31 cellular contexts compared by ENCODE assay signal in genomic region chr16:4087990-4088577, GRCh38. TPM values are rescaled to one million over a fixed set of nuclear protein-coding genes. Genes with fewer than 3 reads are reported as not detected.
DNase-seq lines count a peak whose midpoint lies in the region; ATAC-seq, FAIRE-seq and TF ChIP-seq lines count a peak whose summit lies in the region.
"Had no signal": no experiment of that assay in that cellular context is flagged by ENCODE, and none has a peak within 500 bp of the region (broad histone marks: within the 10 kb centered on the region; RNA-seq: fewer than 3 reads in every experiment).

No MANE protein-coding gene starts in this region.

- ATAC-seq in A549 (no peak), WTC11 (no peak), lower lobe of right lung (no peak)
- no peak for ATAC-seq in stimulated activated effector memory CD8-positive, alpha-beta T cell treated with anti-CD3 and anti-CD28 coated beads, Interleukin-12 subunit alpha, Interleukin-12 subunit beta, amount 100 ng/mL, for 72 hours

- no peak overlapping the region for H3K4me3 Mint-ChIP-seq in WTC11
- no peak overlapping the region for H3K4me3 Mint-ChIP-seq in stimulated activated effector memory CD8-positive, alpha-beta T cell treated with anti-CD3 and anti-CD28 coated beads, Interleukin-12 subunit alpha, Interleukin-12 subunit beta, amount 100 ng/mL, for 72 hours
- H3K4me3 Mint-ChIP-seq: activated naive CD8-positive, alpha-beta T cell; dendritic cell treated with granulocyte-macrophage colony-stimulating factor and Interleukin-4, amounts not matched to agents 40 ng/mL and 50 ng/mL, for 4 days; memory B cell had no signal

- H3K36me3 ChIP-seq in lower lobe of right lung (no peaks in the 10 kb centered on the region), trophoblast cell (ENCODE audit: control insufficient read depth in 1 of 2, insufficient read depth in 2 of 2, low read length in 2 of 2) (peaks cover 1 to 3% of the 10 kb centered on the region in 2 experiments), prostate gland (no peaks in the 10 kb centered on the region)
- H3K36me3 ChIP-seq: cardiac muscle cell, esophagus squamous epithelium, neutrophil, SJCRH30 had no signal

- no peak overlapping the region for H2BK120ac ChIP-seq in trophoblast cell (ENCODE audit: insufficient read depth, low read length, poor library complexity)

- FAIRE-seq in A549 (lab: Jason Lieb, UNC) = no peak
- FAIRE-seq: A204.1, endometrium, frontal cortex, RCC 7860 had no signal

- TF ChIP-seq POLR2A in A549 (IDR thresholded peaks at IDR 0.05; ENCODE audit: low read length) (no peak), prostate gland (IDR thresholded peaks at IDR 0.05) (no peak)

- no peak overlapping the region for H4K8ac ChIP-seq in trophoblast cell (ENCODE audit: low read depth, low read length)

- peaks cover 12% of the 10 kb centered on the region for H3K4me1 Mint-ChIP-seq in WTC11
- peaks cover 11% of the 10 kb centered on the region for H3K4me1 Mint-ChIP-seq in stimulated activated effector memory CD8-positive, alpha-beta T cell treated with anti-CD3 and anti-CD28 coated beads, Interleukin-12 subunit alpha, Interleukin-12 subunit beta, amount 100 ng/mL, for 72 hours

- H3K79me1 ChIP-seq in trophoblast cell (ENCODE audit: low read length) = peaks cover 3% of the 10 kb centered on the region

- no peak overlapping the region for H4K91ac ChIP-seq in trophoblast cell (ENCODE audit: low read depth, low read length)

- no peak overlapping the region for H3K9ac ChIP-seq in trophoblast cell (ENCODE audit: low read length)

- peaks cover 4% of the 10 kb centered on the region for H3K9me3 Mint-ChIP-seq in WTC11
- H3K9me3 Mint-ChIP-seq in stimulated activated effector memory CD8-positive, alpha-beta T cell treated with anti-CD3 and anti-CD28 coated beads, Interleukin-12 subunit alpha, Interleukin-12 subunit beta, amount 100 ng/mL, for 72 hours = no peaks in the 10 kb centered on the region
- H3K9me3 Mint-ChIP-seq: dendritic cell treated with granulocyte-macrophage colony-stimulating factor and Interleukin-4, amounts not matched to agents 40 ng/mL and 50 ng/mL, for 4 days had no signal

- TF ChIP-seq RAD21 in A549 (conservative IDR thresholded peaks at IDR 0.05 in 1 of 2, IDR thresholded peaks at IDR 0.05 in 1 of 2) = no peak

- H2AK5ac ChIP-seq in trophoblast cell (ENCODE audit: low read length) = no peak overlapping the region

- 0 out of 6 replicates have a peak overlapping the region, but pooled peaks of 1 of the 2 experiments have one; percentile 5 for H3K27ac ChIP-seq in A549
- peak overlapping the region; percentile 22 for H3K27ac ChIP-seq in lower lobe of right lung
- H3K27ac ChIP-seq in trophoblast cell (ENCODE audit: low read depth, low read length) = no peak overlapping the region
- no peak overlapping the region for H3K27ac ChIP-seq in prostate gland
- H3K27ac ChIP-seq: cardiac muscle cell, esophagus squamous epithelium, neutrophil, SJCRH30 had no signal

- no peaks in the 10 kb centered on the region for H3K27me3 Mint-ChIP-seq in WTC11 (ENCODE audit: low read depth)
- H3K27me3 Mint-ChIP-seq: activated naive CD8-positive, alpha-beta T cell; dendritic cell treated with granulocyte-macrophage colony-stimulating factor and Interleukin-4, amounts not matched to agents 40 ng/mL and 50 ng/mL, for 4 days; memory B cell had no signal

- no peak overlapping the region for H2BK5ac ChIP-seq in trophoblast cell (ENCODE audit: low read depth, low read length, poor library complexity)

- peaks cover 41% of the 10 kb centered on the region for H3K4me1 ChIP-seq in A549
- H3K4me1 ChIP-seq in lower lobe of right lung = peaks cover 68% of the 10 kb centered on the region
- peaks cover 11 to 13% of the 10 kb centered on the region in 2 experiments for H3K4me1 ChIP-seq in trophoblast cell (ENCODE audit: control insufficient read depth in 1 of 2, insufficient read depth in 2 of 2, low read length in 2 of 2)
- no peaks in the 10 kb centered on the region for H3K4me1 ChIP-seq in prostate gland (replicated peaks)

- H3K4me2 ChIP-seq in A549 (peak overlapping the region; percentile 37; the same call in 1 of the 3 replicates), trophoblast cell (ENCODE audit: low read length) (no peak overlapping the region)
- H3K4me2 ChIP-seq: smooth muscle cell had no signal

- H3K9me3 ChIP-seq in A549 = no peaks in the 10 kb centered on the region
- no peaks in the 10 kb centered on the region for H3K9me3 ChIP-seq in lower lobe of right lung
- no peaks in the 10 kb centered on the region for H3K9me3 ChIP-seq in trophoblast cell (ENCODE audit: insufficient read depth, low read depth, low read length)
- H3K9me3 ChIP-seq in prostate gland = no peaks in the 10 kb centered on the region
- H3K9me3 ChIP-seq: Caco-2, esophagus squamous epithelium, neutrophil, SJCRH30 had no signal

- CTCF ChIA-PET in A549 (lab: Yijun Ruan, JAX) = interaction anchor here (0.6 to 3.3 kb wide), 3 partner anchors 13 to 166 kb away, joined by 3 to 9 read pairs (median 3); no protein-coding TSS in a partner anchor
- CTCF ChIA-PET in WTC11 (lab: Charles Lee) = interaction anchor here (0.6 kb wide), 1 partner anchor 105 kb away, joined by 3 read pairs; no protein-coding TSS in a partner anchor

- peak overlapping the region; percentile 36 for H3K27ac Mint-ChIP-seq in WTC11
- peak overlapping the region; percentile 50 for H3K27ac Mint-ChIP-seq in stimulated activated effector memory CD8-positive, alpha-beta T cell treated with anti-CD3 and anti-CD28 coated beads, Interleukin-12 subunit alpha, Interleukin-12 subunit beta, amount 100 ng/mL, for 72 hours
- H3K27ac Mint-ChIP-seq: activated naive CD8-positive, alpha-beta T cell; dendritic cell treated with granulocyte-macrophage colony-stimulating factor and Interleukin-4, amounts not matched to agents 40 ng/mL and 50 ng/mL, for 4 days; memory B cell had no signal

- H3K23ac ChIP-seq in trophoblast cell (ENCODE audit: low read length) = no peak overlapping the region

- no peak overlapping the region for H3K14ac ChIP-seq in trophoblast cell (ENCODE audit: low read length)

- no peak overlapping the region for H3K18ac ChIP-seq in trophoblast cell (ENCODE audit: low read length)

- H2AFZ ChIP-seq in trophoblast cell (ENCODE audit: insufficient read depth, low read length, poor library complexity) = no peak overlapping the region

- no peaks in the 10 kb centered on the region for H3K79me2 ChIP-seq in trophoblast cell (ENCODE audit: control insufficient read depth, insufficient read depth, low read length, poor library complexity)

- no peak overlapping the region for H2BK12ac ChIP-seq in trophoblast cell (ENCODE audit: low read length)

- no peak overlapping the region for H3K4me3 ChIP-seq in A549
- no peak overlapping the region for H3K4me3 ChIP-seq in lower lobe of right lung
- no peak overlapping the region for H3K4me3 ChIP-seq in trophoblast cell (ENCODE audit: low read depth, low read length)
- no peak overlapping the region for H3K4me3 ChIP-seq in prostate gland
- H3K4me3 ChIP-seq: cardiac muscle cell, esophagus squamous epithelium, SJCRH30, smooth muscle cell had no signal

- TF ChIP-seq CTCF in A549 (IDR thresholded peaks at IDR 0.05) = no peak
- TF ChIP-seq CTCF in WTC11 (IDR thresholded peaks at IDR 0.05) = no peak
- no peak for TF ChIP-seq CTCF in lower lobe of right lung (IDR thresholded peaks at IDR 0.05)
- TF ChIP-seq CTCF in prostate gland (IDR thresholded peaks at IDR 0.05) = no peak

- H3K36me3 Mint-ChIP-seq in WTC11 = no peaks in the 10 kb centered on the region
- H3K36me3 Mint-ChIP-seq in stimulated activated effector memory CD8-positive, alpha-beta T cell treated with anti-CD3 and anti-CD28 coated beads, Interleukin-12 subunit alpha, Interleukin-12 subunit beta, amount 100 ng/mL, for 72 hours = no peaks in the 10 kb centered on the region
- H3K36me3 Mint-ChIP-seq: activated naive CD8-positive, alpha-beta T cell; memory B cell had no signal

- TF ChIP-seq EP300 in A549 (IDR thresholded peaks at IDR 0.05) = no peak

- H3K4ac ChIP-seq in trophoblast cell (ENCODE audit: low read depth, low read length) = no peak overlapping the region

- no peak for DNase-seq in A549 (ENCODE audit: low read depth in 1 of 2, low spot score in 1 of 2)
- no peak for DNase-seq in WTC11 (ENCODE audit: low spot score)
- DNase-seq in lower lobe of right lung = no peak
- DNase-seq in stimulated activated effector memory CD8-positive, alpha-beta T cell treated with anti-CD3 and anti-CD28 coated beads, Interleukin-12 subunit alpha, Interleukin-12 subunit beta, amount 100 ng/mL, for 72 hours (ENCODE audit: low spot score in 2 of 2) = no peak
- DNase-seq in trophoblast cell = no peak
- no peak for DNase-seq in cerebellum (ENCODE audit: low spot score)
- DNase-seq in NCI-H1417 treated with DMSO at 0.1 percent for 48 hours (lab: John Stamatoyannopoulos, UW) = no peak
- no peak for DNase-seq in prostate gland (ENCODE audit: low spot score)
- DNase-seq: activated CD4-positive, CD25-positive, alpha-beta regulatory T cell; activated CD8-positive, alpha-beta memory T cell treated with anti-CD3 and anti-CD28 coated beads, Interleukin-2, amount 50 U/mL, for 48 hours; activated effector memory CD4-positive, alpha-beta T cell treated with Interleukin-2 at 50 U/mL for 16 hours; Caco-2; DMS79 treated with DMSO at 0.1 percent for 48 hours; esophagus squamous epithelium; GF-D8; NCI-H1092; NCI-H187 treated with DMSO at 0.1 percent for 48 hours; NCI-H2227 treated with DMSO at 0.1 percent for 48 hours; NCI-H69; SJCRH30; stimulated activated CD4-positive, alpha-beta T cell treated with anti-CD3 and anti-CD28 coated beads, Interleukin-1b, Interleukin-23, amount 100 ng/mL, for 48 hours had no signal

- POLR2A ChIA-PET in A549 (lab: Yijun Ruan, JAX) = no interaction called here
- POLR2A ChIA-PET in WTC11 (lab: Charles Lee) = no interaction called here

- H4K12ac ChIP-seq in trophoblast cell (ENCODE audit: low read depth, low read length) = no peak overlapping the region

- intact Hi-C loops in lower lobe of right lung (cut with DNase I) = no loop called here
- intact Hi-C loops in prostate gland (cut with DNase I) = no loop called here

- no peaks in the 10 kb centered on the region for H3K27me3 ChIP-seq in lower lobe of right lung (ENCODE audit: low read depth)
- H3K27me3 ChIP-seq in trophoblast cell (ENCODE audit: insufficient read depth, low read length) = no peaks in the 10 kb centered on the region
- H3K27me3 ChIP-seq in prostate gland (replicated peaks; ENCODE audit: insufficient read depth) = no peaks in the 10 kb centered on the region
- H3K27me3 ChIP-seq: cardiac muscle cell, esophagus squamous epithelium, SJCRH30 had no signal

- 91% methylated on average over 7 of the region's 7 CpGs for WGBS in A549 (ENCODE audit: missing lambda C conversion rate)
- no CpG with 5 or more reads among the region's 7 CpGs for WGBS in trophoblast cell (ENCODE audit: extremely low coverage, insufficient coverage, insufficient read length)
- WGBS in prostate gland = 92% methylated on average over 7 of the region's 7 CpGs

RNA-seq across cellular contexts. Expression of gene ADCY9, which starts 28.2 kb away (rescaled TPM):
- polyA plus RNA-seq in A549 (2011; rRNA removed) (6.2 and 6.9 TPM in 2 replicates), A549 (2017; fragmentation: RNase III; extraction: RNeasy Plus Mini Kit Qiagen cat#74134 plus additional on column Dnase treatment) (7.6 to 9.4 TPM (median 8.7 TPM) in 3 replicates)
- 6.0 and 10.4 TPM in 2 replicates for polyA plus RNA-seq in A549 (2012; cell fraction: cytosol; rRNA removed)
- polyA plus RNA-seq in A549 (2012; cell fraction: nucleus; rRNA removed) = 17.4 and 20.0 TPM in 2 replicates
- 13.4 and 15.3 TPM in 2 replicates for polyA minus RNA-seq in A549 (2011; rRNA and poly(A)+ RNA removed)
- total RNA-seq in WTC11 (2021) (9.5 to 11.5 TPM (median 10.0 TPM) in 3 replicates), lower lobe of right lung (43.2 TPM), cerebellum (13.6 TPM), prostate gland (10 to 100 TPM in 1 of 2 donors, 1 to 10 TPM in 1; 7.2 to 58.3 TPM)
- 9.8 and 10.3 TPM in 2 replicates for polyA plus RNA-seq in trophoblast cell (2013)
